27 cellular contexts compared by ENCODE assay signal in the genomic region with DNA sequence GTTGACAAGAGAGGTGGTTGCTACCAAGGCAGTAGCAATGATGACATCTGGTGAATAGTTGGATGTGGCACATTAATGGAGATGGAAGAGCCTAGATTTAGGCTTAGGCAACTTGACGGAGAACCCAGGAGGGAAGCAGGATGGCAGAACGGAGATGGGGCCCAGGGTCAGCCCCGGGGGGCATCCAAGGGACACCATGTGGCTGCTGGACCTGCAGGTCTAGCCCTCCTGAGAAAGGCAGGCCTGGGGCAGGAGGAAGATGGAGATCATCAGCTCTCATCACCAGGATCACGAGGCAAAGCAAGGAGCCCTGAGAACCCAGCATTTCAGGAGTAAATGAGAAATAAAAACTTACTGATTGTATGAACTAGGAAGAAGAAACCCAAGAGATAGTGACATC.
DNase-seq lines count a peak whose midpoint lies in the region; ATAC-seq and TF ChIP-seq lines count a peak whose summit lies in the region.
"Had no signal": no experiment of that assay in that cellular context is flagged by ENCODE, and none has a peak within 500 bp of the region (broad histone marks: within the 10 kb centered on the region; RNA-seq: fewer than 3 reads in every experiment).

No MANE protein-coding gene starts in this region.

- peak overlapping the region; percentile 98 for H3K27ac Mint-ChIP-seq in activated CD4-positive, alpha-beta T cell treated with anti-CD3 and anti-CD28 coated beads, Interleukin-2, amount 10 ng/mL, durations not matched to agents 24 days and 14 days
- peak overlapping the region in 5 of 7 donors; percentile 7 to 76 (median 31) for H3K27ac Mint-ChIP-seq in CD14-positive monocyte
- peak overlapping the region; percentile 98 for H3K27ac Mint-ChIP-seq in activated T-helper 17 cell treated with anti-CD3 and anti-CD28 coated beads, Interleukin-2, amount 50 U/mL, for 72 hours
- H3K27ac Mint-ChIP-seq in neural crest cell (ENCODE audit: unreplicated experiment), result peak overlapping the region; percentile 59
- H3K27ac Mint-ChIP-seq in WTC11, result no peak overlapping the region
- H3K27ac Mint-ChIP-seq: activated naive CD4-positive, alpha-beta T cell treated with anti-CD3 and anti-CD28 coated beads, Interleukin-2, amount 50 U/mL, for 24 hours; CD4-positive, CD25-positive, alpha-beta regulatory T cell; nephron progenitor cell had no signal

- POLR2A ChIA-PET in WTC11 (lab: Charles Lee), result no interaction called here

- H3K27me3 Mint-ChIP-seq in activated CD4-positive, alpha-beta T cell treated with anti-CD3 and anti-CD28 coated beads, Interleukin-2, amount 10 ng/mL, durations not matched to agents 24 days and 14 days, result no peaks in the 10 kb centered on the region
- peaks cover 0 to 3% (median 0%) of the 10 kb centered on the region in 3 donors for H3K27me3 Mint-ChIP-seq in CD14-positive monocyte (ENCODE audit: low read depth in 3 of 3)
- no peaks in the 10 kb centered on the region for H3K27me3 Mint-ChIP-seq in activated T-helper 17 cell treated with anti-CD3 and anti-CD28 coated beads, Interleukin-2, amount 50 U/mL, for 72 hours
- H3K27me3 Mint-ChIP-seq in neural crest cell (ENCODE audit: low read depth), result no peaks in the 10 kb centered on the region
- no peaks in the 10 kb centered on the region for H3K27me3 Mint-ChIP-seq in WTC11 (ENCODE audit: low read depth)
- H3K27me3 Mint-ChIP-seq: activated naive CD4-positive, alpha-beta T cell treated with anti-CD3 and anti-CD28 coated beads, Interleukin-2, amount 50 U/mL, for 24 hours; CD4-positive, CD25-positive, alpha-beta regulatory T cell had no signal

- TF ChIP-seq CTCF in CD14-positive monocyte (IDR thresholded peaks at IDR 0.05) (no peak), neural crest cell (conservative IDR thresholded peaks at IDR 0.05) (no peak), WTC11 (IDR thresholded peaks at IDR 0.05) (no peak)

- intact Hi-C loops in activated CD4-positive, alpha-beta T cell treated with anti-CD3 and anti-CD28 coated beads, Interleukin-2, amount 10 ng/mL, durations not matched to agents 24 days and 14 days (cut with micrococcal nuclease), result loop anchor here (5.0 kb wide), 1 partner anchor 163 kb away; no protein-coding TSS in a partner anchor
- intact Hi-C loops in CD14-positive monocyte (cut with micrococcal nuclease), result loop anchor here (5.0 kb wide), 3 partner anchors 43 to 277 kb away; a partner anchor contains a TSS

- H3K4me1 Mint-ChIP-seq in activated CD4-positive, alpha-beta T cell treated with anti-CD3 and anti-CD28 coated beads, Interleukin-2, amount 10 ng/mL, durations not matched to agents 24 days and 14 days, result peaks cover 70% of the 10 kb centered on the region
- H3K4me1 Mint-ChIP-seq in CD14-positive monocyte, result peaks cover 42% of the 10 kb centered on the region
- peaks cover 42% of the 10 kb centered on the region for H3K4me1 Mint-ChIP-seq in activated T-helper 17 cell treated with anti-CD3 and anti-CD28 coated beads, Interleukin-2, amount 50 U/mL, for 72 hours
- peaks cover 9% of the 10 kb centered on the region for H3K4me1 Mint-ChIP-seq in neural crest cell
- peaks cover 38% of the 10 kb centered on the region for H3K4me1 Mint-ChIP-seq in WTC11

- peaks cover 9% of the 10 kb centered on the region for H3K9me3 Mint-ChIP-seq in activated CD4-positive, alpha-beta T cell treated with anti-CD3 and anti-CD28 coated beads, Interleukin-2, amount 10 ng/mL, durations not matched to agents 24 days and 14 days
- H3K9me3 Mint-ChIP-seq in CD14-positive monocyte, result peaks cover 0 to 3% (median 2%) of the 10 kb centered on the region in 7 donors
- H3K9me3 Mint-ChIP-seq in activated T-helper 17 cell treated with anti-CD3 and anti-CD28 coated beads, Interleukin-2, amount 50 U/mL, for 72 hours, result peaks cover 5% of the 10 kb centered on the region
- H3K9me3 Mint-ChIP-seq in neural crest cell, result peaks cover 3% of the 10 kb centered on the region
- peaks cover 31% of the 10 kb centered on the region for H3K9me3 Mint-ChIP-seq in WTC11
- H3K9me3 Mint-ChIP-seq: activated naive CD4-positive, alpha-beta T cell treated with anti-CD3 and anti-CD28 coated beads, Interleukin-2, amount 50 U/mL, for 24 hours had no signal

- CTCF ChIA-PET in WTC11 (lab: Charles Lee), result interaction anchor here (1.6 kb wide), 1 partner anchor 230 kb away, joined by 3 read pairs; no protein-coding TSS in a partner anchor

- no peak for ATAC-seq in activated T-helper 17 cell treated with anti-CD3 and anti-CD28 coated beads, Interleukin-2, amount 50 U/mL, for 72 hours (replicated peaks)
- ATAC-seq in HG03460 (IDR thresholded peaks at IDR 0.05; ENCODE audit: unreplicated experiment) (no peak), WTC11 (no peak)
- ATAC-seq: HCT116, K562, left cardiac atrium, mucosa of descending colon, upper lobe of right lung had no signal

- no peak for DNase-seq in activated CD4-positive, alpha-beta T cell treated with anti-CD3 and anti-CD28 coated beads, Interleukin-2, amount 10 ng/mL, durations not matched to agents 24 days and 14 days
- no peak for DNase-seq in activated CD4-positive, alpha-beta T cell treated with anti-CD3 and anti-CD28 coated beads for 48 hours
- DNase-seq in CD14-positive monocyte (ENCODE audit: low spot score) (no peak), neural crest cell (ENCODE audit: low read depth, low spot score) (no peak), GOT3 (lab: John Stamatoyannopoulos, UW) (no peak), WTC11 (ENCODE audit: low spot score) (no peak)
- DNase-seq: activated CD4-positive, alpha-beta T cell treated with anti-CD3 and anti-CD28 coated beads, Interleukin-2, amount 50 U/mL, for 48 hours; CD4-positive, CD25-positive, alpha-beta regulatory T cell; DND-41; effector CD4-positive, alpha-beta T cell; hypothalamus; left cardiac atrium; mucosa of descending colon; NCI-H1092; NCI-H1694; NCI-H446 treated with DMSO at 0.1 percent for 48 hours; NCI-H82; nephron progenitor cell; SHP77 treated with DMSO at 0.1 percent for 48 hours; stimulated activated CD4-positive, alpha-beta T cell treated with anti-CD3 and anti-CD28 coated beads, Interleukin-4, amount 100 ng/mL, for 1 hour; T1000; upper lobe of right lung had no signal

- peak overlapping the region; percentile 36 for H3K4me3 Mint-ChIP-seq in activated CD4-positive, alpha-beta T cell treated with anti-CD3 and anti-CD28 coated beads, Interleukin-2, amount 10 ng/mL, durations not matched to agents 24 days and 14 days
- H3K4me3 Mint-ChIP-seq in CD14-positive monocyte (no peak overlapping the region), neural crest cell (no peak overlapping the region), WTC11 (no peak overlapping the region)
- H3K4me3 Mint-ChIP-seq in activated T-helper 17 cell treated with anti-CD3 and anti-CD28 coated beads, Interleukin-2, amount 50 U/mL, for 72 hours, result peak overlapping the region; percentile 77
- H3K4me3 Mint-ChIP-seq: activated naive CD4-positive, alpha-beta T cell treated with anti-CD3 and anti-CD28 coated beads, Interleukin-2, amount 50 U/mL, for 24 hours; CD4-positive, CD25-positive, alpha-beta regulatory T cell; nephron progenitor cell had no signal

- H3K36me3 Mint-ChIP-seq in activated CD4-positive, alpha-beta T cell treated with anti-CD3 and anti-CD28 coated beads, Interleukin-2, amount 10 ng/mL, durations not matched to agents 24 days and 14 days (ENCODE audit: low read depth), result peaks cover 66% of the 10 kb centered on the region
- H3K36me3 Mint-ChIP-seq in CD14-positive monocyte (peaks cover 8 to 13% of the 10 kb centered on the region in 2 donors), neural crest cell (ENCODE audit: low read depth) (no peaks in the 10 kb centered on the region), WTC11 (peaks cover 19% of the 10 kb centered on the region)
- H3K36me3 Mint-ChIP-seq in activated T-helper 17 cell treated with anti-CD3 and anti-CD28 coated beads, Interleukin-2, amount 50 U/mL, for 72 hours (ENCODE audit: low read depth), result peaks cover 8% of the 10 kb centered on the region
- H3K36me3 Mint-ChIP-seq: CD4-positive, CD25-positive, alpha-beta regulatory T cell had no signal

TF ChIP-seq in WTC11, 78 proteins besides CTCF, POLR2A, EP300 and RAD21 (continues in another document):
- TF ChIP-seq, protein P1, sequence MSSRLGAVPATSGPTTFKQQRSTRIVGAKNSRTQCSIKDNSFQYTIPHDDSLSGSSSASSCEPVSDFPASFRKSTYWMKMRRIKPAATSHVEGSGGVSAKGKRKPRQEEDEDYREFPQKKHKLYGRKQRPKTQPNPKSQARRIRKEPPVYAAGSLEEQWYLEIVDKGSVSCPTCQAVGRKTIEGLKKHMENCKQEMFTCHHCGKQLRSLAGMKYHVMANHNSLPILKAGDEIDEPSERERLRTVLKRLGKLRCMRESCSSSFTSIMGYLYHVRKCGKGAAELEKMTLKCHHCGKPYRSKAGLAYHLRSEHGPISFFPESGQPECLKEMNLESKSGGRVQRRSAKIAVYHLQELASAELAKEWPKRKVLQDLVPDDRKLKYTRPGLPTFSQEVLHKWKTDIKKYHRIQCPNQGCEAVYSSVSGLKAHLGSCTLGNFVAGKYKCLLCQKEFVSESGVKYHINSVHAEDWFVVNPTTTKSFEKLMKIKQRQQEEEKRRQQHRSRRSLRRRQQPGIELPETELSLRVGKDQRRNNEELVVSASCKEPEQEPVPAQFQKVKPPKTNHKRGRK (CRISPR knock-in tag; IDR thresholded peaks at IDR 0.05; ENCODE audit: borderline replicate concordance), result no peak
- no peak for TF ChIP-seq SMAD4 (CRISPR knock-in tag; IDR thresholded peaks at IDR 0.05)
- TF ChIP-seq, protein P2, sequence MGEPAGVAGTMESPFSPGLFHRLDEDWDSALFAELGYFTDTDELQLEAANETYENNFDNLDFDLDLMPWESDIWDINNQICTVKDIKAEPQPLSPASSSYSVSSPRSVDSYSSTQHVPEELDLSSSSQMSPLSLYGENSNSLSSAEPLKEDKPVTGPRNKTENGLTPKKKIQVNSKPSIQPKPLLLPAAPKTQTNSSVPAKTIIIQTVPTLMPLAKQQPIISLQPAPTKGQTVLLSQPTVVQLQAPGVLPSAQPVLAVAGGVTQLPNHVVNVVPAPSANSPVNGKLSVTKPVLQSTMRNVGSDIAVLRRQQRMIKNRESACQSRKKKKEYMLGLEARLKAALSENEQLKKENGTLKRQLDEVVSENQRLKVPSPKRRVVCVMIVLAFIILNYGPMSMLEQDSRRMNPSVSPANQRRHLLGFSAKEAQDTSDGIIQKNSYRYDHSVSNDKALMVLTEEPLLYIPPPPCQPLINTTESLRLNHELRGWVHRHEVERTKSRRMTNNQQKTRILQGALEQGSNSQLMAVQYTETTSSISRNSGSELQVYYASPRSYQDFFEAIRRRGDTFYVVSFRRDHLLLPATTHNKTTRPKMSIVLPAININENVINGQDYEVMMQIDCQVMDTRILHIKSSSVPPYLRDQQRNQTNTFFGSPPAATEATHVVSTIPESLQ (CRISPR knock-in tag; IDR thresholded peaks at IDR 0.05), result no peak

Comparison
In these comparisons a context has a peak if more than half of its experiments do, and no peak if none do; other contexts are left out.
1. H3K4me3 Mint-ChIP-seq: peak in activated CD4-positive, alpha-beta T cell treated with anti-CD3 and anti-CD28 coated beads, Interleukin-2, amount 10 ng/mL, durations not matched to agents 24 days and 14 days (single experiment) and activated T-helper 17 cell treated with anti-CD3 and anti-CD28 coated beads, Interleukin-2, amount 50 U/mL, for 72 hours (single experiment); none in CD14-positive monocyte (0 of 2), neural crest cell (single experiment) and WTC11 (single experiment).